Comparison of ENCODE assay signal across 2 cellular contexts in the genomic region with DNA sequence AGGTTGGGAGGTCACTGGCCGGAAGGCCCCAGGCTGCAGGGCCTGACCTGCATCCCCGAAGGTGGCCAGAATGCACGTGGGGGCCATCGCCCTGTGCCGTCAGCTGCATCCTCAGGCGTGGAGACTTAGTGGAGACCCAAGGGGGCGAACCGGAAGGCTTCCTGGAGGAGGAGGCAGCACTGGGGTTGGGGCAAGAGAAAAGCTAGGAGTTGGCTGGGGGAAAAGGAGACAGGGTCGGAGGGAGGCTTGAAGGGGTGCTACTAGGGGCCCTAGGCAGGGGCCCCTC.
A peak's percentile ranks its signal among the peaks of the same experiment; 100 is the strongest.
TF ChIP-seq lines count a peak whose summit lies in the region.

No MANE protein-coding gene starts in this region.

TF ChIP-seq in A549, 52 proteins besides CTCF, POLR2A, EP300 and RAD21:
- TF ChIP-seq JUN (IDR thresholded peaks at IDR 0.05) (no peak), ZFP36 (IDR thresholded peaks at IDR 0.05; ENCODE audit: borderline replicate concordance, partially characterized antibody) (peak; percentile 40)

TF ChIP-seq in IMR-90, 13 proteins besides CTCF, POLR2A, EP300 and RAD21:
- TF ChIP-seq MAZ (IDR thresholded peaks at IDR 0.05; ENCODE audit: borderline replicate concordance, low read depth, low read length) (no peak), CEBPB (IDR thresholded peaks at IDR 0.05; ENCODE audit: low read depth, low read length) (no peak), RFX5 (IDR thresholded peaks at IDR 0.05; ENCODE audit: low read depth, low read length) (no peak)
- TF ChIP-seq, protein P1, sequence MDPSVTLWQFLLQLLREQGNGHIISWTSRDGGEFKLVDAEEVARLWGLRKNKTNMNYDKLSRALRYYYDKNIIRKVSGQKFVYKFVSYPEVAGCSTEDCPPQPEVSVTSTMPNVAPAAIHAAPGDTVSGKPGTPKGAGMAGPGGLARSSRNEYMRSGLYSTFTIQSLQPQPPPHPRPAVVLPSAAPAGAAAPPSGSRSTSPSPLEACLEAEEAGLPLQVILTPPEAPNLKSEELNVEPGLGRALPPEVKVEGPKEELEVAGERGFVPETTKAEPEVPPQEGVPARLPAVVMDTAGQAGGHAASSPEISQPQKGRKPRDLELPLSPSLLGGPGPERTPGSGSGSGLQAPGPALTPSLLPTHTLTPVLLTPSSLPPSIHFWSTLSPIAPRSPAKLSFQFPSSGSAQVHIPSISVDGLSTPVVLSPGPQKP (IDR thresholded peaks at IDR 0.05; ENCODE audit: borderline replicate concordance, low read depth, low read length) = no peak
- TF ChIP-seq, protein P2, sequence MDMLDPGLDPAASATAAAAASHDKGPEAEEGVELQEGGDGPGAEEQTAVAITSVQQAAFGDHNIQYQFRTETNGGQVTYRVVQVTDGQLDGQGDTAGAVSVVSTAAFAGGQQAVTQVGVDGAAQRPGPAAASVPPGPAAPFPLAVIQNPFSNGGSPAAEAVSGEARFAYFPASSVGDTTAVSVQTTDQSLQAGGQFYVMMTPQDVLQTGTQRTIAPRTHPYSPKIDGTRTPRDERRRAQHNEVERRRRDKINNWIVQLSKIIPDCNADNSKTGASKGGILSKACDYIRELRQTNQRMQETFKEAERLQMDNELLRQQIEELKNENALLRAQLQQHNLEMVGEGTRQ (IDR thresholded peaks at IDR 0.05; ENCODE audit: low read depth, low read length) = no peak
